ENCODE assay signal across 8 cellular contexts in genomic region chr6:31665501-31666336, GRCh38. TPM values are rescaled to one million over a fixed set of nuclear protein-coding genes. Genes with fewer than 3 reads are reported as not detected.
A peak's percentile ranks its signal among the peaks of the same experiment; 100 is the strongest.
DNase-seq lines count a peak whose midpoint lies in the region; ATAC-seq and TF ChIP-seq lines count a peak whose summit lies in the region.

TSS of gene CSNK2B (plus strand) at chr6:31666080. CDS start at chr6:31666832, 752 bp downstream.

- H3K4me3 ChIP-seq in right lobe of liver: peak within 1 kb of the TSS; percentile 70 to 93 (median 87)

- intact Hi-C loops in CD14-positive monocyte (cut with micrococcal nuclease) (loop anchor here (1.0 to 5.0 kb wide), 6 partner anchors 13 to 292 kb away; partner anchors contain the start of genes BAG6 (in 2 of the 2), ABHD16A (in 1 of the 2), CLIC1 (in 1 of the 2) and DDX39B (in 1 of the 2)), right lobe of liver (cut with DNase I) (no loop called here)

- H3K36me3 Mint-ChIP-seq in CD14-positive monocyte: peaks cover 59 to 75% of the 10 kb centered on the region in 2 donors

- peaks cover 10 to 39% (median 26%) of the 10 kb centered on the region in 4 donors for H3K36me3 ChIP-seq in right lobe of liver

- ATAC-seq in GM19395 (IDR thresholded peaks at IDR 0.05; ENCODE audit: unreplicated experiment): peak; percentile 70
- peak; percentile 78 for ATAC-seq in HG03565 (IDR thresholded peaks at IDR 0.05; ENCODE audit: unreplicated experiment)
- ATAC-seq in right lobe of liver: peak; percentile 87 to 94 (median 91)

- no peaks in the 10 kb centered on the region for H3K27me3 ChIP-seq in right lobe of liver

- no peak for TF ChIP-seq CTCF in CD14-positive monocyte (IDR thresholded peaks at IDR 0.05)
- TF ChIP-seq CTCF in right lobe of liver (IDR thresholded peaks at IDR 0.05): peak in 3 of 4 donors; percentile 4 to 25 (median 16)

- peak; percentile 62 for TF ChIP-seq POLR2A in right lobe of liver (IDR thresholded peaks at IDR 0.05)

- H3K27ac Mint-ChIP-seq in CD14-positive monocyte: peak within 1 kb of the TSS; percentile 96 to 98 (median 98)

- H3K4me1 Mint-ChIP-seq in CD14-positive monocyte: peaks cover 53% of the 10 kb centered on the region

- no peaks in the 10 kb centered on the region for H3K9me3 Mint-ChIP-seq in CD14-positive monocyte

- no peaks in the 10 kb centered on the region for H3K9me3 ChIP-seq in right lobe of liver

- peak within 1 kb of the TSS; percentile 83 to 90 (median 86) for H3K27ac ChIP-seq in right lobe of liver

- WGBS in right lobe of liver (ENCODE audit: insufficient coverage, low coverage, low lambda C conversion rate, missing lambda C conversion rate): 0% methylated on average over 30 of the region's 63 CpGs

- H3K4me1 ChIP-seq in right lobe of liver: peaks cover 1 to 18% (median 8%) of the 10 kb centered on the region in 4 donors

- H3K4me3 Mint-ChIP-seq in CD14-positive monocyte: peak within 1 kb of the TSS; percentile 93 to 98

- DNase-seq in CD14-positive monocyte (ENCODE audit: low spot score) (peak; percentile 97), NCI-H774 (lab: John Stamatoyannopoulos, UW) (peak; percentile 96), dermis blood vessel endothelial cell (peak; percentile 98), right lobe of liver (peak; percentile 98 to 99 (median 99))
- DNase-seq in activated CD4-positive, alpha-beta T cell treated with anti-CD3 and anti-CD28 coated beads, Interleukin-2, amount 50 U/mL, for 4 hours: peak; percentile 98
- DNase-seq in stimulated activated CD4-positive, alpha-beta T cell treated with anti-CD3 and anti-CD28 coated beads, Interleukin-4, amount 100 ng/mL, for 4 hours: peak; percentile 94 to 98

- peaks cover 0 to 1% (median 0%) of the 10 kb centered on the region in 3 donors for H3K27me3 Mint-ChIP-seq in CD14-positive monocyte (ENCODE audit: low read depth in 3 of 3)

RNA-seq across cellular contexts. Expression of gene CSNK2B, which starts in this region (rescaled TPM):
- 100 to 1,000 TPM; 195 to 227 TPM for polyA plus RNA-seq in CD14-positive monocyte
- total RNA-seq in dermis blood vessel endothelial cell: 111 and 116 TPM in 2 replicates
- total RNA-seq in right lobe of liver: 100 to 1,000 TPM in 2 of 6 experiments, 10 to 100 TPM in 4; 52.5 to 171 (median 64.5) TPM

Comparison
In these comparisons a context has a peak if more than half of its experiments do, and no peak if none do; other contexts are left out.
1. Peak in every context shown above with its lines: DNase-seq, ATAC-seq, H3K4me3 ChIP-seq and H3K27ac ChIP-seq.
2. intact Hi-C loops: an anchor here in CD14-positive monocyte (1.0 to 5.0 kb wide); none called in right lobe of liver.